Comparison of ENCODE assay signal across 8 cellular contexts in the genomic region with DNA sequence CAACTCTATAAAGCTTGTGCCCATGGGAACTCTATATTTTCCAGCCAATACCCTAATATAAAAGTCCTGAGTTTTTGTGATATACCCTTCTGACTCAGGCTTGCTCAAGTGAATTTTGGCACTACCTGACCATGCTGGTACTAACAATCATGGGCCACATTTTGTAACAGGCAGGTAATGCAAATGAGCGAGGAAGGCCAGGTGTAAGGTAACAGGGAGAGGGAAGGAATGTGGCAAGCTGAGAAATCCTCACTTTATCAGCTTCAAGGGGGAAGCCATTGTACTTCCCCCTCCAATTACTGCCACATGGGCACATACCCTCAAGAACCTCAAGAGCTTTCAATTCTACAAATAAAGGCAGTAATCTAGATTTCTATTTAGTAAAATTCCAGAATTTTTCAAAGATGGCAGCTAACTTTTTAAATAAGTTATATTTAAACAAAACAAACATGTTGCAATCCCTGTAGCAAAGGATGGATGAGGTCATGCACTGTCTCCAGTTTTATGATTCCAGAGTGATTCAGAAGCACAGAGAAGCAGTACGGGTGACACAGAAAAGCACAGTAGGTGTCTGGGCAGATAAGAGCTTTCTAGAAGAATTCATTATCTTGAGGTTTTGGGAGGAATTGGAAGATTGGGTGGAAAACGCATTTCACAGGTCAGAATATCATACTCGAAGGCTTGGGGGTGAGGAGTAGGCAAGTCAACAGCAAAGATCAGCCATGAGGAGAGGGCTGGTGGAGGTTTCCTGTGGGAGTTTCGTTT.
DNase-seq lines count a peak whose midpoint lies in the region; ATAC-seq and TF ChIP-seq lines count a peak whose summit lies in the region.

No MANE protein-coding gene starts in this region.

- H3K4me1 ChIP-seq in CD4-positive, alpha-beta memory T cell (ENCODE audit: insufficient read depth, low read length) = peaks cover 82% of the 10 kb centered on the region

- peaks cover 15 to 20% of the 10 kb centered on the region in 2 donors for H3K36me3 Mint-ChIP-seq in CD4-positive, alpha-beta memory T cell
- H3K36me3 Mint-ChIP-seq in central memory CD8-positive, alpha-beta T cell (ENCODE audit: insufficient read depth) = peaks cover 12% of the 10 kb centered on the region
- peaks cover 38% of the 10 kb centered on the region for H3K36me3 Mint-ChIP-seq in nephron (ENCODE audit: low read depth)

- H3K36me3 ChIP-seq in CD4-positive, alpha-beta memory T cell (ENCODE audit: insufficient read depth, low read length) = no peaks in the 10 kb centered on the region
- H3K36me3 ChIP-seq in MG63 = peaks cover 4% of the 10 kb centered on the region; the same call in 1 of the 2 replicates

- CTCF ChIA-PET in CD4-positive, alpha-beta memory T cell (lab: Charles Lee; ENCODE audit: partially characterized antibody) = interaction anchor here (1.0 to 4.6 kb wide), 11 partner anchors 9 to 135 kb away, joined by 3 to 19 read pairs (median 4); no protein-coding TSS in a partner anchor

- DNase-seq in CD4-positive, alpha-beta memory T cell = peak in 3 of 5 donors; percentile 27 to 64 (median 39)
- peak; percentile 49 for DNase-seq in MG63
- peak in 1 of 2 donors; percentile 16 for DNase-seq in central memory CD8-positive, alpha-beta T cell (ENCODE audit: low spot score in 2 of 2)
- no peak for DNase-seq in DMS153 treated with DMSO at 0.1 percent for 48 hours (lab: John Stamatoyannopoulos, UW; ENCODE audit: unreplicated experiment)
- DNase-seq in DMS79 treated with DMSO at 0.1 percent for 48 hours (lab: John Stamatoyannopoulos, UW) = no peak
- no peak for DNase-seq in ecto neural progenitor cell (ENCODE audit: low spot score)
- no peak for DNase-seq in SW480 (ENCODE audit: low spot score)

- H3K27ac Mint-ChIP-seq in CD4-positive, alpha-beta memory T cell = peak overlapping the region; percentile 88 to 98 (median 94)
- peak overlapping the region; percentile 95 for H3K27ac Mint-ChIP-seq in central memory CD8-positive, alpha-beta T cell (ENCODE audit: low read depth)
- peak overlapping the region in 2 of 3 experiments; percentile 21 to 72 for H3K27ac Mint-ChIP-seq in nephron

- H3K9me3 Mint-ChIP-seq in CD4-positive, alpha-beta memory T cell = peaks cover 0 to 5% (median 0%) of the 10 kb centered on the region in 8 donors
- no peaks in the 10 kb centered on the region for H3K9me3 Mint-ChIP-seq in central memory CD8-positive, alpha-beta T cell
- peaks cover 21% of the 10 kb centered on the region for H3K9me3 Mint-ChIP-seq in nephron

- peaks cover 61 to 90% (median 72%) of the 10 kb centered on the region in 4 donors for H3K4me1 Mint-ChIP-seq in CD4-positive, alpha-beta memory T cell
- peaks cover 76% of the 10 kb centered on the region for H3K4me1 Mint-ChIP-seq in central memory CD8-positive, alpha-beta T cell
- H3K4me1 Mint-ChIP-seq in nephron = peaks cover 27% of the 10 kb centered on the region

- no peak for ATAC-seq in central memory CD8-positive, alpha-beta T cell (replicated peaks; ENCODE audit: extremely low read depth, poor library complexity, severe bottlenecking)

- H3K9me3 ChIP-seq in CD4-positive, alpha-beta memory T cell (ENCODE audit: control insufficient read depth in 1 of 2, low read length in 2 of 2) = no peaks in the 10 kb centered on the region
- H3K9me3 ChIP-seq in MG63 = peaks cover 3% of the 10 kb centered on the region

- no peaks in the 10 kb centered on the region for H3K27me3 ChIP-seq in CD4-positive, alpha-beta memory T cell (ENCODE audit: insufficient read depth, low read length)
- no peaks in the 10 kb centered on the region for H3K27me3 ChIP-seq in MG63

- H3K4me3 ChIP-seq in CD4-positive, alpha-beta memory T cell (ENCODE audit: low read length in 2 of 2) = peak overlapping the region; percentile 1 to 26
- peak overlapping the region; percentile 35 for H3K4me3 ChIP-seq in MG63

- H3K27ac ChIP-seq in CD4-positive, alpha-beta memory T cell (ENCODE audit: low read depth, low read length) = peak overlapping the region; percentile 50

- POLR2A ChIA-PET in CD4-positive, alpha-beta memory T cell (lab: Charles Lee; ENCODE audit: partially characterized antibody) = interaction anchor here (0.6 to 5.3 kb wide), 18 partner anchors 8 to 432 kb away, joined by 3 to 45 read pairs (median 3); no protein-coding TSS in a partner anchor

- no peaks in the 10 kb centered on the region for H3K27me3 Mint-ChIP-seq in CD4-positive, alpha-beta memory T cell
- no peaks in the 10 kb centered on the region for H3K27me3 Mint-ChIP-seq in central memory CD8-positive, alpha-beta T cell
- no peaks in the 10 kb centered on the region for H3K27me3 Mint-ChIP-seq in nephron (ENCODE audit: low read depth)

- H3K4me3 Mint-ChIP-seq in CD4-positive, alpha-beta memory T cell = peak overlapping the region; percentile 72 to 89 (median 85)
- H3K4me3 Mint-ChIP-seq in central memory CD8-positive, alpha-beta T cell = peak overlapping the region; percentile 69
- H3K4me3 Mint-ChIP-seq in nephron = no peak overlapping the region

- intact Hi-C loops in CD4-positive, alpha-beta memory T cell (cut with micrococcal nuclease) = loop anchor here (10.0 kb wide), 1 partner anchor 431 kb away; no protein-coding TSS in a partner anchor

- no peak for TF ChIP-seq CTCF in nephron (IDR thresholded peaks at IDR 0.05; ENCODE audit: unreplicated experiment in 3 of 3)

Comparison
In these comparisons a context has a peak if more than half of its experiments do, and no peak if none do; other contexts are left out.
1. DNase-seq: peak in CD4-positive, alpha-beta memory T cell (3 of 5) and MG63 (single experiment); none in DMS153 treated with DMSO at 0.1 percent for 48 hours (single experiment), DMS79 treated with DMSO at 0.1 percent for 48 hours (single experiment), ecto neural progenitor cell (single experiment) and SW480 (single experiment).
2. H3K4me3 Mint-ChIP-seq: peak in CD4-positive, alpha-beta memory T cell (8 of 8) and central memory CD8-positive, alpha-beta T cell (single experiment); none in nephron (0 of 3).
3. Peak in every context shown above with its lines, with median percentiles within 50 percentile points of each other: H3K27ac Mint-ChIP-seq.